ENCODE assay signal across 3 cellular contexts in genomic region chr17:81557276-81558114, GRCh38.
TF ChIP-seq lines count a peak whose summit lies in the region.

No MANE protein-coding gene starts in this region.

TF ChIP-seq in IMR-90, 13 proteins besides CTCF, POLR2A, EP300 and RAD21:
- no peak for TF ChIP-seq CEBPB (IDR thresholded peaks at IDR 0.05; ENCODE audit: low read depth, low read length)
- TF ChIP-seq RFX5 (IDR thresholded peaks at IDR 0.05; ENCODE audit: low read depth, low read length), result no peak
- no peak for TF ChIP-seq MAFK (IDR thresholded peaks at IDR 0.05; ENCODE audit: low read depth, low read length)
- TF ChIP-seq ELK1 (IDR thresholded peaks at IDR 0.05; ENCODE audit: borderline replicate concordance, low read depth, low read length), result no peak
- TF ChIP-seq SMC3 (IDR thresholded peaks at IDR 0.05; ENCODE audit: low read depth, low read length), result no peak
- no peak for TF ChIP-seq RCOR1 (IDR thresholded peaks at IDR 0.05; ENCODE audit: insufficient replicate concordance, low read length)
- no peak for TF ChIP-seq BHLHE40 (IDR thresholded peaks at IDR 0.05; ENCODE audit: low read depth, low read length)
- TF ChIP-seq NFE2L2 (IDR thresholded peaks at IDR 0.05; ENCODE audit: low read depth, low read length), result no peak
- TF ChIP-seq USF2 (IDR thresholded peaks at IDR 0.05; ENCODE audit: low read depth, low read length), result no peak
- no peak for TF ChIP-seq FOS (IDR thresholded peaks at IDR 0.05; ENCODE audit: low read depth, low read length)
- TF ChIP-seq MAZ (IDR thresholded peaks at IDR 0.05; ENCODE audit: borderline replicate concordance, low read depth, low read length), result no peak
- no peak for TF ChIP-seq MXI1 (IDR thresholded peaks at IDR 0.05; ENCODE audit: borderline replicate concordance, low read depth, low read length)

TF ChIP-seq in SK-N-SH treated with all-trans-retinoic acid at 6 μM for 48 hours, 23 proteins besides CTCF, POLR2A, EP300 and RAD21:
- TF ChIP-seq CREB5 (CRISPR knock-in tag; IDR thresholded peaks at IDR 0.05; ENCODE audit: low read depth), result no peak
- TF ChIP-seq CSRNP3 (CRISPR knock-in tag; IDR thresholded peaks at IDR 0.05), result no peak
- TF ChIP-seq TOX (CRISPR knock-in tag; IDR thresholded peaks at IDR 0.05; ENCODE audit: borderline replicate concordance), result no peak
- TF ChIP-seq ZNF565 (CRISPR knock-in tag; conservative IDR thresholded peaks at IDR 0.05; ENCODE audit: low read depth), result no peak
- TF ChIP-seq ZC3H10 (CRISPR knock-in tag; IDR thresholded peaks at IDR 0.05), result no peak
- no peak for TF ChIP-seq ESRRG (CRISPR knock-in tag; IDR thresholded peaks at IDR 0.05)
- no peak for TF ChIP-seq TSHZ2 (CRISPR knock-in tag; IDR thresholded peaks at IDR 0.05)
- no peak for TF ChIP-seq ZFP30 (CRISPR knock-in tag; IDR thresholded peaks at IDR 0.05)
- no peak for TF ChIP-seq ARNTL (CRISPR knock-in tag; IDR thresholded peaks at IDR 0.05; ENCODE audit: borderline replicate concordance, low read depth)
- no peak for TF ChIP-seq PATZ1 (CRISPR knock-in tag; IDR thresholded peaks at IDR 0.05; ENCODE audit: borderline replicate concordance)
- no peak for TF ChIP-seq PPARA (CRISPR knock-in tag; IDR thresholded peaks at IDR 0.05; ENCODE audit: borderline replicate concordance)
- TF ChIP-seq POU6F1 (CRISPR knock-in tag; IDR thresholded peaks at IDR 0.05; ENCODE audit: borderline replicate concordance, low read depth), result no peak
- TF ChIP-seq OSR1 (CRISPR knock-in tag; IDR thresholded peaks at IDR 0.05), result no peak

TF ChIP-seq in HEK293T, 16 proteins besides CTCF, POLR2A, EP300 and RAD21:
- TF ChIP-seq PKNOX1 (IDR thresholded peaks at IDR 0.05) (no peak), ELF4 (IDR thresholded peaks at IDR 0.05) (no peak), FOXK2 (IDR thresholded peaks at IDR 0.05) (no peak), SUZ12 (IDR thresholded peaks at IDR 0.05) (no peak), BHLHE40 (IDR thresholded peaks at IDR 0.05; ENCODE audit: borderline replicate concordance) (no peak), L3MBTL2 (conservative IDR thresholded peaks at IDR 0.05) (no peak), CTBP1 (IDR thresholded peaks at IDR 0.05; ENCODE audit: borderline replicate concordance) (no peak), SP1 (IDR thresholded peaks at IDR 0.05) (no peak), FOXM1 (IDR thresholded peaks at IDR 0.05; ENCODE audit: borderline replicate concordance) (no peak), LEF1 (IDR thresholded peaks at IDR 0.05; ENCODE audit: borderline replicate concordance) (no peak), NFRKB (IDR thresholded peaks at IDR 0.05) (no peak), ARNT (IDR thresholded peaks at IDR 0.05) (no peak), HDGF (IDR thresholded peaks at IDR 0.05; ENCODE audit: borderline replicate concordance) (no peak), ZNF384 (IDR thresholded peaks at IDR 0.05) (no peak), FOXA1 (IDR thresholded peaks at IDR 0.05) (no peak), TARDBP (IDR thresholded peaks at IDR 0.05) (no peak)
TF ChIP-seq in HEK293T: peak in this region for 0.
